In the genomic region with DNA sequence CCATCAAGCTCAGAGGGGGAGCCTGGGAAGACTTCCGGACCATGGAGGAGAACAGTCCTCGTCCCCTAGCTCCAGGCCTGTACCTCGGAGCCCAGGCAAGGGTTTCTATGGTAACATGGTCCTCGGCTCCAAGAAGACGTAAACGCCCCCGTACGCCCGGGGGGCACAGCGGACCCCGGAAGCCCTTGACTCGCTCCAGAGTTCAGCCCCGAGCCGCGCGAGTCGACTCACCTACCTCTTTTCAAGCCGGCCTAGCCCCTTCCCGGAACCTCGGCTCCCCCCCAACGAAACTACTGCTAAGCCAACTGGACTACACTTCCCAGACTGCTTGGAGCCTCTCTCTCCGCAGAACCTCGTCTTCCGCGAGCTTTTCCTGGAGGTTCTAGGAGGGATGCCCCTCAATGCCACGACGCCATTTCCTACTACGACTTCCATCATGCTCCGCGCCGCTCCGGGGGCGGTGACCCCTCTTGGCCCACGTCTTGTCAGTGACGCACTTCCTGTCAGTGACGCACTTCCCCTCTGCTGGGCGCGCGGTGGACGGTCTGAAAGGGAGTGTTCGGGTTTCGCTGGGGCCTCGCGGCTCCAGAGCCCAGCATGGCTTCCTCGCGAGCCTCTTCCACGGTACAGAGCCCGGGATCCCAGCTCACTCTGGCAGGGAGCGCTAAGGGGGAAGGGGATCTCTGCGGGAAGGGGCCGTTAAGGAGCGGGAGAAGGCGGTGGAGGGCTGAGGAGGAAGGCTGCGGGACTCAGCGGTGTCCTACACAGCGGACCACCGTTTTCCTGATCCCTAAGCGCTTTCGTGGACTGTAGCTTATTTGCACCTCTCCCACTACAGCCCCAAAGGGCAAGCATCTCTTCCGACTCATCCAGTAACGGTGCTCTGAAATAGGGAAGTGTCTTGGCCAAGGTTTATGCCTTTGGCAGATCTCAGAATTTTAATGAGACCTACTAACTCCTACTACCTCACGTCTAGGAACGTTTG, we compare ENCODE assay signal across 8 cellular contexts. TPM values are rescaled to one million over a fixed set of nuclear protein-coding genes. Genes with fewer than 3 reads are reported as not detected.
DNase-seq lines count a peak whose midpoint lies in the region; ATAC-seq and TF ChIP-seq lines count a peak whose summit lies in the region.

A gene (minus strand): TSS at position 426 of the 985 bp plus-strand sequence. CDS start 3,065 bp downstream, outside the sequence.
A gene (plus strand): TSS at position 512 of the 985 bp plus-strand sequence. CDS start 86 bp downstream, at position 598.

- peak within 1 kb of the TSS; percentile 91 for H3K27ac ChIP-seq in right cardiac atrium (ENCODE audit: low read length)
- H3K27ac ChIP-seq in vagina = peak within 1 kb of the TSS; percentile 90

- no peak for TF ChIP-seq CTCF in vagina (IDR thresholded peaks at IDR 0.05)

- H3K27me3 ChIP-seq in right cardiac atrium (ENCODE audit: control insufficient read depth, insufficient read depth) = no peaks in the 10 kb centered on the region
- no peaks in the 10 kb centered on the region for H3K27me3 ChIP-seq in vagina

- peaks cover 0 to 62% of the 10 kb centered on the region in 2 donors for H3K36me3 ChIP-seq in vagina

- peak; percentile 97 for ATAC-seq in GM18502 (IDR thresholded peaks at IDR 0.05; ENCODE audit: poor library complexity, unreplicated experiment)
- peak; percentile 98 for ATAC-seq in HG02943 (IDR thresholded peaks at IDR 0.05; ENCODE audit: low read depth, unreplicated experiment)
- peak; percentile 98 to 99 for ATAC-seq in right cardiac atrium

- intact Hi-C loops in right cardiac atrium (cut with DNase I) = loop anchor here in 1 of 4 donors (10.0 kb wide), 1 partner anchor 129 kb away; a partner anchor contains a TSS
- intact Hi-C loops in vagina (cut with DNase I) = no loop called here

- H3K4me1 ChIP-seq in right cardiac atrium (ENCODE audit: control insufficient read depth, insufficient read depth, low read length) (no peaks in the 10 kb centered on the region), vagina (peaks cover 31% of the 10 kb centered on the region)

- WGBS in right cardiac atrium = under 1% methylated on average over 63 of the region's 63 CpGs

- peak within 1 kb of the TSS; percentile 81 for H3K4me3 ChIP-seq in right cardiac atrium (ENCODE audit: low read length)
- peak within 1 kb of the TSS; percentile 89 to 91 for H3K4me3 ChIP-seq in vagina

- H3K9me3 ChIP-seq in right cardiac atrium (ENCODE audit: control insufficient read depth, low read length) (no peaks in the 10 kb centered on the region), vagina (no peaks in the 10 kb centered on the region)

- DNase-seq in NCI-H187 (lab: John Stamatoyannopoulos, UW) = peak; percentile 74 to 82
- peak; percentile 89 to 98 (median 93) for DNase-seq in T-helper 2 cell
- DNase-seq in anterior cingulate cortex (lab: John Stamatoyannopoulos, UW) = peak; percentile 87 to 99 (median 96)
- DNase-seq in right cardiac atrium = peak; percentile 97 to 98 (median 98)
- DNase-seq in putamen (ENCODE audit: low spot score) = peak; percentile 97
- DNase-seq in vagina (ENCODE audit: extremely low spot score in 2 of 2) = peak; percentile 99

- peak in 1 of 2 donors; percentile 94 for TF ChIP-seq POLR2A in vagina (IDR thresholded peaks at IDR 0.05)

RNA-seq across cellular contexts. Expression of the first gene that starts in this region (rescaled TPM):
- 10 to 100 TPM; 29.0 to 39.1 (median 37.0) TPM for total RNA-seq in right cardiac atrium
- polyA plus RNA-seq in right cardiac atrium = 50.0 TPM
- 25.3 TPM for total RNA-seq in vagina

RNA-seq across cellular contexts. Expression of the second gene that starts in this region (rescaled TPM):
- total RNA-seq in right cardiac atrium = 10 to 100 TPM; 10.0 to 12.8 (median 10.7) TPM
- 7.0 TPM for polyA plus RNA-seq in right cardiac atrium
- 11.8 TPM for total RNA-seq in vagina

Comparison
In these comparisons a context has a peak if more than half of its experiments do, and no peak if none do; other contexts are left out.
1. Peak in every context shown above with its lines: DNase-seq, ATAC-seq, H3K4me3 ChIP-seq and H3K27ac ChIP-seq.